In the genomic region with DNA sequence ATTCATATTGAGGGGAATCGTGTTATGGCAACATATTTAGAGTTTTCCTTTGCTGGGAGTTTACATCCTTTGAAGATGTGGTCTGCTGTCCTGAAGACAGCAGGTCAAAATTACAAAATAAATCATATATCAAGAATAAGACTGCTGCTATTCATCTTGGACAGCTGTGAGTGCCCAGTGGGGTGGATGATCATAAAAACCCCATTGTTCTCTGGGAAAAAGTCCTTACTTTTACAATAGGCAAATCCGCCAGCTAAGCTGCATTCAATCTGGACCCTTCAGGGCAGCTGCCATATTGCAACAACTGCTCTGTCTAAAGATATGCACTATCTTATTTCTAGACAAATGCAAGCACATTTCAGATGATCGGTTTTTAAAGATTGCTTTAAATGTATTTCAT, we compare ENCODE assay signal across 1 cellular context.
TF ChIP-seq lines count a peak whose summit lies in the region.

No MANE protein-coding gene starts in this region.

TF ChIP-seq in SK-N-SH, 30 proteins besides CTCF, POLR2A, EP300 and RAD21:
- TF ChIP-seq, protein P1, sequence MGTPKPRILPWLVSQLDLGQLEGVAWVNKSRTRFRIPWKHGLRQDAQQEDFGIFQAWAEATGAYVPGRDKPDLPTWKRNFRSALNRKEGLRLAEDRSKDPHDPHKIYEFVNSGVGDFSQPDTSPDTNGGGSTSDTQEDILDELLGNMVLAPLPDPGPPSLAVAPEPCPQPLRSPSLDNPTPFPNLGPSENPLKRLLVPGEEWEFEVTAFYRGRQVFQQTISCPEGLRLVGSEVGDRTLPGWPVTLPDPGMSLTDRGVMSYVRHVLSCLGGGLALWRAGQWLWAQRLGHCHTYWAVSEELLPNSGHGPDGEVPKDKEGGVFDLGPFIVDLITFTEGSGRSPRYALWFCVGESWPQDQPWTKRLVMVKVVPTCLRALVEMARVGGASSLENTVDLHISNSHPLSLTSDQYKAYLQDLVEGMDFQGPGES (IDR thresholded peaks at IDR 0.05; ENCODE audit: low read depth, low read length), result no peak
- no peak for TF ChIP-seq MEF2A (IDR thresholded peaks at IDR 0.05; ENCODE audit: borderline replicate concordance, low read depth)
- TF ChIP-seq TAF1 (IDR thresholded peaks at IDR 0.05; ENCODE audit: borderline replicate concordance, low read depth, low read length), result no peak
- no peak for TF ChIP-seq ELF1 (IDR thresholded peaks at IDR 0.05)
- TF ChIP-seq, protein P2, sequence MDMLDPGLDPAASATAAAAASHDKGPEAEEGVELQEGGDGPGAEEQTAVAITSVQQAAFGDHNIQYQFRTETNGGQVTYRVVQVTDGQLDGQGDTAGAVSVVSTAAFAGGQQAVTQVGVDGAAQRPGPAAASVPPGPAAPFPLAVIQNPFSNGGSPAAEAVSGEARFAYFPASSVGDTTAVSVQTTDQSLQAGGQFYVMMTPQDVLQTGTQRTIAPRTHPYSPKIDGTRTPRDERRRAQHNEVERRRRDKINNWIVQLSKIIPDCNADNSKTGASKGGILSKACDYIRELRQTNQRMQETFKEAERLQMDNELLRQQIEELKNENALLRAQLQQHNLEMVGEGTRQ (IDR thresholded peaks at IDR 0.05; ENCODE audit: borderline replicate concordance, low read depth, low read length), result no peak
- no peak for TF ChIP-seq GATA2 (CRISPR knock-in tag; IDR thresholded peaks at IDR 0.05)
- TF ChIP-seq FOSL2 (IDR thresholded peaks at IDR 0.05; ENCODE audit: borderline replicate concordance, low read depth), result no peak
